Comparison of ENCODE assay signal across 19 cellular contexts in the genomic region with DNA sequence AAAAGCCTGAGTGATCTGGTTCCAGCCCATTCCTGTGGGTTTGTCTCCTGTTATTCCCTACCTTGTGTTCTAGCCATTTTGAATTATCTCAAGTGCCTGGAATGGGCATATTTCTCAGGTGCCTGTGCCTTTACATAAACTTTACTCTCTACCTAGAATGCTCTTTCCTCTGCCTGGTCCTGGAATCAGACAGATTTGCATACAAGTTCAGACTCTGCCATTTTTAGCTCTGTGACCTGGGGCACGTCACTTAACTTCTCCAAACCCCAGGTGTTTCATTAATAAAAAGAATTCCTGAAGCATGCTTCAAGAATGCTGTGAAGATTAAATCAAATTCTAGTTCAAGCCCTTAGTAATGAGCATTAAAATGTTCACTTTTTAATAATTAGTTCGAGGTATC.
"Had no signal": no experiment of that assay in that cellular context is flagged by ENCODE, and none has a peak within 500 bp of the region (broad histone marks: within the 10 kb centered on the region; RNA-seq: fewer than 3 reads in every experiment).

No MANE protein-coding gene starts in this region.

- DNase-seq: esophagus squamous epithelium; foreskin fibroblast; glutamatergic neuron; islet precursor cell; mammary epithelial cell; naive thymus-derived CD4-positive, alpha-beta T cell; nephron progenitor cell; psoas muscle; retina; right lobe of liver; stimulated activated CD4-positive, alpha-beta T cell treated with anti-CD3 and anti-CD28 coated beads, Interleukin-4, amount 100 ng/mL, for 1 hour; stimulated activated CD8-positive, alpha-beta memory T cell treated with anti-CD3 and anti-CD28 coated beads, Interleukin-4, amount 100 ng/mL, for 48 hours; stimulated activated naive CD8-positive, alpha-beta T cell treated with anti-CD3 and anti-CD28 coated beads, Interleukin-15, Interleukin-2, amounts not matched to agents 100 U/mL and 50 U/mL, for 24 hours; tibial artery; upper lobe of left lung had no signal

- H3K27me3 ChIP-seq: esophagus squamous epithelium, gastroesophageal sphincter, right lobe of liver, tibial artery, upper lobe of left lung, vagina had no signal

- H3K4me1 ChIP-seq: tibial artery, vagina had no signal

- H3K27ac ChIP-seq: esophagus squamous epithelium, gastroesophageal sphincter, psoas muscle, right lobe of liver, tibial artery, upper lobe of left lung, vagina had no signal

- H3K4me3 ChIP-seq: esophagus squamous epithelium, gastroesophageal sphincter, psoas muscle, right lobe of liver, tibial artery, upper lobe of left lung, vagina had no signal

- H3K27ac Mint-ChIP-seq: naive thymus-derived CD4-positive, alpha-beta T cell; nephron progenitor cell; stimulated activated effector memory CD8-positive, alpha-beta T cell treated with anti-CD3 and anti-CD28 coated beads, Interleukin-12 subunit alpha, Interleukin-12 subunit beta, amount 100 ng/mL, for 72 hours had no signal

- H3K27me3 Mint-ChIP-seq: naive thymus-derived CD4-positive, alpha-beta T cell had no signal

- H3K9me3 ChIP-seq: esophagus squamous epithelium, gastroesophageal sphincter, psoas muscle, right lobe of liver, tibial artery, upper lobe of left lung, vagina had no signal

- H3K4me3 Mint-ChIP-seq: naive thymus-derived CD4-positive, alpha-beta T cell; nephron progenitor cell; stimulated activated effector memory CD8-positive, alpha-beta T cell treated with anti-CD3 and anti-CD28 coated beads, Interleukin-12 subunit alpha, Interleukin-12 subunit beta, amount 100 ng/mL, for 72 hours had no signal

- H3K9me3 Mint-ChIP-seq: naive thymus-derived CD4-positive, alpha-beta T cell; nephron progenitor cell; stimulated activated effector memory CD8-positive, alpha-beta T cell treated with anti-CD3 and anti-CD28 coated beads, Interleukin-12 subunit alpha, Interleukin-12 subunit beta, amount 100 ng/mL, for 72 hours had no signal

- ATAC-seq: gastroesophageal sphincter; left lobe of liver; naive thymus-derived CD4-positive, alpha-beta T cell; psoas muscle; right lobe of liver; stimulated activated effector memory CD8-positive, alpha-beta T cell treated with anti-CD3 and anti-CD28 coated beads, Interleukin-12 subunit alpha, Interleukin-12 subunit beta, amount 100 ng/mL, for 72 hours; stimulated activated naive CD8-positive, alpha-beta T cell treated with anti-CD3 and anti-CD28 coated beads, Interleukin-15, Interleukin-2, amounts not matched to agents 100 U/mL and 50 U/mL, for 24 hours had no signal
